Comparison of ENCODE assay signal across 8 cellular contexts in genomic region chr19:38654478-38655079, GRCh38. TPM values are rescaled to one million over a fixed set of nuclear protein-coding genes. Genes with fewer than 3 reads are reported as not detected.
A peak's percentile ranks its signal among the peaks of the same experiment; 100 is the strongest.
DNase-seq lines count a peak whose midpoint lies in the region; ATAC-seq and TF ChIP-seq lines count a peak whose summit lies in the region.

No MANE protein-coding gene starts in this region.

- H3K9me3 ChIP-seq in SK-N-MC (ENCODE audit: low read depth, low read length): no peaks in the 10 kb centered on the region
- no peaks in the 10 kb centered on the region for H3K9me3 ChIP-seq in fibroblast of lung (ENCODE audit: control insufficient read depth, insufficient read depth, low read depth, low read length)

- H4K20me1 ChIP-seq in GM23338 (replicated peaks; ENCODE audit: insufficient read depth) (peaks cover 82% of the 10 kb centered on the region), fibroblast of lung (ENCODE audit: control insufficient read depth, extremely low read depth, insufficient read depth, low read length) (no peaks in the 10 kb centered on the region)

- H2AFZ ChIP-seq in GM23338 (no peak overlapping the region), fibroblast of lung (ENCODE audit: low read length) (no peak overlapping the region)

- peak overlapping the region; percentile 89 for H3K27ac Mint-ChIP-seq in GM23338

- H3K36me3 ChIP-seq in GM23338 (ENCODE audit: insufficient read depth) (0 out of 2 replicates have a peak, but pooled peaks cover 4% of the 10 kb centered on the region), SK-N-MC (ENCODE audit: insufficient read depth, low read length) (peaks cover 11% of the 10 kb centered on the region), fibroblast of lung (ENCODE audit: control insufficient read depth, insufficient read depth, low read length) (no peaks in the 10 kb centered on the region), rectal smooth muscle tissue (ENCODE audit: control insufficient read depth, insufficient read depth, low read length) (no peaks in the 10 kb centered on the region)

- H3K4me3 ChIP-seq in GM23338 (peak overlapping the region; percentile 32), SK-N-MC (no peak overlapping the region), fibroblast of lung (replicated peaks in 1 of 4; ENCODE audit: control extremely low read depth in 1 of 4, insufficient read depth in 1 of 4, low read depth in 3 of 4, low read length in 4 of 4) (no peak overlapping the region), rectal smooth muscle tissue (ENCODE audit: low read length) (peak overlapping the region; percentile 4)

- H3K27me3 Mint-ChIP-seq in GM23338 (ENCODE audit: insufficient read depth, low read depth, poor library complexity): peaks cover 15% of the 10 kb centered on the region

- H3K4me2 ChIP-seq in GM23338 (peak overlapping the region; percentile 100), fibroblast of lung (ENCODE audit: extremely low read depth, insufficient read depth, low read length) (peak overlapping the region; percentile 49)

- DNase-seq in GM23338 (ENCODE audit: low spot score) (no peak), SK-N-MC (ENCODE audit: low read depth, low spot score) (no peak), fibroblast of lung (ENCODE audit: low read depth in 2 of 2) (peak; percentile 52 to 67), SKM-1 (lab: John Stamatoyannopoulos, UW; ENCODE audit: unreplicated experiment) (no peak)
- no peak for DNase-seq in stimulated activated CD4-positive, alpha-beta T cell treated with anti-CD3 and anti-CD28 coated beads, Interleukin-12 subunit alpha, Interleukin-12 subunit beta, amount 100 ng/mL, for 4 hours

- H3K4me1 Mint-ChIP-seq in GM23338: peaks cover 95% of the 10 kb centered on the region

- H3K4me1 ChIP-seq in GM23338 (ENCODE audit: insufficient read depth) (peaks cover 99% of the 10 kb centered on the region), fibroblast of lung (ENCODE audit: control insufficient read depth, extremely low read depth, insufficient read depth, low read length) (peaks cover 54% of the 10 kb centered on the region), rectal smooth muscle tissue (ENCODE audit: control insufficient read depth, insufficient read depth, low read length) (peaks cover 67% of the 10 kb centered on the region)

- H3K9ac ChIP-seq in SK-N-MC (ENCODE audit: insufficient read length) (no peak overlapping the region), fibroblast of lung (ENCODE audit: insufficient read depth, low read length) (no peak overlapping the region), rectal smooth muscle tissue (ENCODE audit: low read length) (no peak overlapping the region)

- TF ChIP-seq CTCF in GM23338 (conservative IDR thresholded peaks at IDR 0.05; ENCODE audit: low read depth in 2 of 2): no peak
- TF ChIP-seq CTCF in fibroblast of lung (conservative IDR thresholded peaks at IDR 0.05 in 1 of 2, IDR thresholded peaks at IDR 0.05 in 1 of 2; ENCODE audit: low read depth in 1 of 2, low read length in 2 of 2): no peak

- peaks cover 34% of the 10 kb centered on the region for H3K36me3 Mint-ChIP-seq in GM23338 (ENCODE audit: low read depth)

- H3K9me2 ChIP-seq in GM23338 (ENCODE audit: insufficient read depth): no peaks in the 10 kb centered on the region

- H3K9me3 Mint-ChIP-seq in GM23338: no peaks in the 10 kb centered on the region

- peaks cover 4% of the 10 kb centered on the region for H3F3A ChIP-seq in GM23338 (replicated peaks; ENCODE audit: low read depth)

- H3K27ac ChIP-seq in GM23338 (ENCODE audit: low read depth): peak overlapping the region; percentile 57; the same call in 1 of the 2 replicates
- H3K27ac ChIP-seq in SK-N-MC: peak overlapping the region; percentile 81
- peak overlapping the region; percentile 88 for H3K27ac ChIP-seq in fibroblast of lung (ENCODE audit: insufficient read depth, low read length)
- H3K27ac ChIP-seq in rectal smooth muscle tissue (ENCODE audit: low read depth, low read length): peak overlapping the region; percentile 93

- ATAC-seq in GM23338 (peak; percentile 14; the same call in 2 of the 3 replicates), HG03460 (IDR thresholded peaks at IDR 0.05; ENCODE audit: unreplicated experiment) (no peak), HG03571 (IDR thresholded peaks at IDR 0.05; ENCODE audit: unreplicated experiment) (no peak)

- peaks cover 100% of the 10 kb centered on the region for H3K79me2 ChIP-seq in GM23338 (replicated peaks; ENCODE audit: insufficient read depth)
- peaks cover 84% of the 10 kb centered on the region for H3K79me2 ChIP-seq in fibroblast of lung (ENCODE audit: control insufficient read depth, insufficient read depth, low read length)

- H3K4me3 Mint-ChIP-seq in GM23338: peak overlapping the region; percentile 43

- H3K27me3 ChIP-seq in GM23338 (ENCODE audit: insufficient read depth) (no peaks in the 10 kb centered on the region), fibroblast of lung (ENCODE audit: control insufficient read depth, insufficient read depth, low read length) (no peaks in the 10 kb centered on the region), rectal smooth muscle tissue (ENCODE audit: control insufficient read depth, insufficient read depth, low read length) (no peaks in the 10 kb centered on the region)

TF ChIP-seq in GM23338, 12 proteins besides CTCF, POLR2A, EP300 and RAD21:
- TF ChIP-seq ETS1 (IDR thresholded peaks at IDR 0.05) (no peak), EZH2 (IDR thresholded peaks at IDR 0.05; ENCODE audit: low read depth, unreplicated experiment) (no peak), REST (IDR thresholded peaks at IDR 0.05; ENCODE audit: unreplicated experiment) (no peak), STAT1 (IDR thresholded peaks at IDR 0.05; ENCODE audit: unreplicated experiment) (no peak), EZH2phosphoT487 (IDR thresholded peaks at IDR 0.05; ENCODE audit: unreplicated experiment) (no peak)

RNA-seq across cellular contexts. Expression of gene ACTN4, which starts 7.1 kb away (rescaled TPM):
- 379 and 427 TPM in 2 replicates for total RNA-seq in GM23338 (2014; rRNA removed; shearing (Covaris generic))
- polyA plus RNA-seq in GM23338 (2016; fragmentation: Nextera tagmentation; extraction: Ambion mirVana) (54.6 and 68.9 TPM in 2 replicates), fibroblast of lung (363 and 683 TPM in 2 replicates)
- 65.0 and 127 TPM in 2 replicates for total RNA-seq in fibroblast of lung
- polyA plus RNA-seq in fibroblast of lung (2012): 608 and 1,180 TPM in 2 replicates
- 641 and 1,577 TPM in 2 replicates for polyA minus RNA-seq in fibroblast of lung (ENCODE audit: low replicate concordance)

RNA-seq across cellular contexts. Expression of gene EIF3K, which starts 35.6 kb away (rescaled TPM):
- 509 and 527 TPM in 2 replicates for total RNA-seq in GM23338 (2014; rRNA removed; shearing (Covaris generic))
- polyA plus RNA-seq in GM23338 (2016; fragmentation: Nextera tagmentation; extraction: Ambion mirVana): 215 and 226 TPM in 2 replicates
- total RNA-seq in fibroblast of lung: 198 and 334 TPM in 2 replicates
- polyA plus RNA-seq in fibroblast of lung: 171 and 280 TPM in 2 replicates
- 288 and 298 TPM in 2 replicates for polyA plus RNA-seq in fibroblast of lung (2012)
- 519 and 653 TPM in 2 replicates for polyA minus RNA-seq in fibroblast of lung (ENCODE audit: low replicate concordance)

RNA-seq across cellular contexts. Expression of gene MAP4K1, which starts 36.8 kb away (rescaled TPM):
- total RNA-seq in GM23338 (2014; rRNA removed; shearing (Covaris generic)): 7.7 and 11.8 TPM in 2 replicates
- polyA plus RNA-seq in GM23338 (2016; fragmentation: Nextera tagmentation; extraction: Ambion mirVana) (42.8 and 44.6 TPM in 2 replicates), fibroblast of lung (0.09 and 0.12 TPM in 2 replicates)
- total RNA-seq in fibroblast of lung: under 0.01 and 0.17 TPM in 2 replicates
- polyA plus RNA-seq in fibroblast of lung (2012): 0.27 TPM in 1 of 2 replicates, not detected in the other
- polyA minus RNA-seq in fibroblast of lung (ENCODE audit: low replicate concordance): not detected in 2 replicates

Comparison
In these comparisons a context has a peak if more than half of its experiments do, and no peak if none do; other contexts are left out.
1. DNase-seq: peak in fibroblast of lung (2 of 2); none in GM23338 (single experiment), SK-N-MC (single experiment), stimulated activated CD4-positive, alpha-beta T cell treated with anti-CD3 and anti-CD28 coated beads, Interleukin-12 subunit alpha, Interleukin-12 subunit beta, amount 100 ng/mL, for 4 hours (single experiment) and SKM-1 (single experiment).
2. H3K4me3 ChIP-seq: peak in GM23338 (single experiment) and rectal smooth muscle tissue (single experiment); none in SK-N-MC (single experiment) and fibroblast of lung (0 of 4).
3. Peak in every context shown above with its lines, with median percentiles within 50 percentile points of each other: H3K27ac ChIP-seq.